Comparison of ENCODE assay signal across 8 cellular contexts in genomic region chrX:13647709-13648212, GRCh38.
DNase-seq lines count a peak whose midpoint lies in the region; ATAC-seq and TF ChIP-seq lines count a peak whose summit lies in the region.

No MANE protein-coding gene starts in this region.

- ATAC-seq in SK-N-SH treated with all-trans-retinoic acid at 6 μM for 48 hours (no peak), memory B cell (ENCODE audit: low read depth) (peak; percentile 31), GM19467 (IDR thresholded peaks at IDR 0.05; ENCODE audit: unreplicated experiment) (no peak), GM18517 (IDR thresholded peaks at IDR 0.05; ENCODE audit: unreplicated experiment) (no peak), HG02610 (IDR thresholded peaks at IDR 0.05; ENCODE audit: unreplicated experiment) (no peak)

- peak overlapping the region; percentile 80 for H3K27ac Mint-ChIP-seq in activated naive CD8-positive, alpha-beta T cell
- no peak overlapping the region for H3K27ac Mint-ChIP-seq in memory B cell
- peak overlapping the region; percentile 80 for H3K27ac Mint-ChIP-seq in stimulated activated naive CD8-positive, alpha-beta T cell treated with anti-CD3 and anti-CD28 coated beads, Interleukin-15, Interleukin-2, amounts not matched to agents 100 ng/mL and 50 ng/mL, for 24 hours

- H3K9me3 Mint-ChIP-seq in activated naive CD8-positive, alpha-beta T cell (ENCODE audit: low read depth) = no peaks in the 10 kb centered on the region
- H3K9me3 Mint-ChIP-seq in memory B cell = no peaks in the 10 kb centered on the region
- no peaks in the 10 kb centered on the region for H3K9me3 Mint-ChIP-seq in stimulated activated naive CD8-positive, alpha-beta T cell treated with anti-CD3 and anti-CD28 coated beads, Interleukin-15, Interleukin-2, amounts not matched to agents 100 ng/mL and 50 ng/mL, for 24 hours

- H3K4me3 Mint-ChIP-seq in activated naive CD8-positive, alpha-beta T cell = no peak overlapping the region
- no peak overlapping the region for H3K4me3 Mint-ChIP-seq in memory B cell
- peak overlapping the region; percentile 30 for H3K4me3 Mint-ChIP-seq in stimulated activated naive CD8-positive, alpha-beta T cell treated with anti-CD3 and anti-CD28 coated beads, Interleukin-15, Interleukin-2, amounts not matched to agents 100 ng/mL and 50 ng/mL, for 24 hours

- no peaks in the 10 kb centered on the region for H3K27me3 Mint-ChIP-seq in activated naive CD8-positive, alpha-beta T cell
- no peaks in the 10 kb centered on the region for H3K27me3 Mint-ChIP-seq in memory B cell
- no peaks in the 10 kb centered on the region for H3K27me3 Mint-ChIP-seq in stimulated activated naive CD8-positive, alpha-beta T cell treated with anti-CD3 and anti-CD28 coated beads, Interleukin-15, Interleukin-2, amounts not matched to agents 100 ng/mL and 50 ng/mL, for 24 hours

- H3K36me3 Mint-ChIP-seq in activated naive CD8-positive, alpha-beta T cell = no peaks in the 10 kb centered on the region
- H3K36me3 Mint-ChIP-seq in memory B cell = no peaks in the 10 kb centered on the region
- no peaks in the 10 kb centered on the region for H3K36me3 Mint-ChIP-seq in stimulated activated naive CD8-positive, alpha-beta T cell treated with anti-CD3 and anti-CD28 coated beads, Interleukin-15, Interleukin-2, amounts not matched to agents 100 ng/mL and 50 ng/mL, for 24 hours (ENCODE audit: low read depth)

- H3K4me1 Mint-ChIP-seq in activated naive CD8-positive, alpha-beta T cell (ENCODE audit: low read depth) = peaks cover 10% of the 10 kb centered on the region
- no peaks in the 10 kb centered on the region for H3K4me1 Mint-ChIP-seq in memory B cell
- peaks cover 22% of the 10 kb centered on the region for H3K4me1 Mint-ChIP-seq in stimulated activated naive CD8-positive, alpha-beta T cell treated with anti-CD3 and anti-CD28 coated beads, Interleukin-15, Interleukin-2, amounts not matched to agents 100 ng/mL and 50 ng/mL, for 24 hours (ENCODE audit: low read depth)

- DNase-seq in HUDEP-2 (lab: John Stamatoyannopoulos, UW; ENCODE audit: unreplicated experiment in 76 of 76) (peak; percentile 1 to 95 (median 85)), memory B cell (ENCODE audit: low spot score in 2 of 2) (no peak)

TF ChIP-seq in SK-N-SH treated with all-trans-retinoic acid at 6 μM for 48 hours, 23 proteins besides CTCF, POLR2A, EP300 and RAD21:
- TF ChIP-seq RARB (CRISPR knock-in tag; IDR thresholded peaks at IDR 0.05) (no peak), ZNF70 (CRISPR knock-in tag; IDR thresholded peaks at IDR 0.05) (peak; percentile 61; the same call in 1 of the 2 replicates)
TF ChIP-seq in SK-N-SH treated with all-trans-retinoic acid at 6 μM for 48 hours: peak in this region for 1.

Comparison
In these comparisons a context has a peak if more than half of its experiments do, and no peak if none do; other contexts are left out.
1. DNase-seq: peak in HUDEP-2 (76 of 76); none in memory B cell (0 of 2).